In the genomic region with DNA sequence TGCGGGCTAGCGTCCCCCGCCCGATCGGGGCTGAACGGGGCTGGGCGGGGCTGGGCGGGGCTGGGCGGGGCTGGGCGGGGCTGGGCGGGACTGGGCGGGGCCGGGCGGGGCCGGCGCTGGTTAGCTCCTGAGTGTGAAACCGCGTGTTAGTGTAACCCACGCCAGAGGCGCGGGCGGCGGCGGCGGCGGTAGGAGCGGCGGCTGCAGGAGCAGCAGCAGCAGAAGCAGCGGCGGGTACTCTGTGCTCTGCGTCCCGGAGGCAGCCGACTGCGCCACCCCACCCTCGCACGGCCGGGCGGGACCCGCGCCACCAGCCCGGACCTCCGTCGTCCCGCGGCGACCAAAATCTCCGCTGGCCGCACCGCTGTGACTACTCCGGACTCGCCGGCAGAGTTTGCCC, we compare ENCODE assay signal across 10 cellular contexts.
DNase-seq lines count a peak whose midpoint lies in the region; ATAC-seq, FAIRE-seq and TF ChIP-seq lines count a peak whose summit lies in the region.
"Had no signal": no experiment of that assay in that cellular context is flagged by ENCODE, and none has a peak within 500 bp of the region (broad histone marks: within the 10 kb centered on the region; RNA-seq: fewer than 3 reads in every experiment).

No MANE protein-coding gene starts in this region.

- H2BK12ac ChIP-seq in H1 (ENCODE audit: low read depth, low read length), result no peak overlapping the region

- no peak overlapping the region for H4K8ac ChIP-seq in H1 (ENCODE audit: extremely low read depth, insufficient read depth, low read length)

- H3K4me2 ChIP-seq in H1 (ENCODE audit: insufficient read depth in 1 of 2, low read depth in 2 of 2, low read length in 2 of 2), result peak overlapping the region; percentile 41 to 57; a peak in 3 of 4 replicates

- no peak overlapping the region for H2AK5ac ChIP-seq in H1 (ENCODE audit: low read depth, low read length)

- TF ChIP-seq RAD21 in H1 (IDR thresholded peaks at IDR 0.05 in 1 of 2, conservative IDR thresholded peaks at IDR 0.05 in 1 of 2; ENCODE audit: low read depth in 2 of 2, low read length in 2 of 2), result no peak

- H3K27ac Mint-ChIP-seq in CD8-positive, alpha-beta memory T cell, result no peak overlapping the region

- no peak overlapping the region for H2BK15ac ChIP-seq in H1 (ENCODE audit: low read length)

- H2BK5ac ChIP-seq in H1 (ENCODE audit: low read depth, low read length), result no peak overlapping the region

- no peaks in the 10 kb centered on the region for H3K9me3 ChIP-seq in CD8-positive, alpha-beta memory T cell (ENCODE audit: low read length)
- H3K9me3 ChIP-seq in NT2/D1 (ENCODE audit: insufficient read depth, low read length) (peaks cover 11% of the 10 kb centered on the region; the same call in 1 of the 2 replicates), H1 (ENCODE audit: insufficient read depth in 2 of 2, low read depth in 1 of 2, low read length in 1 of 2) (peaks cover 3 to 8% of the 10 kb centered on the region in 2 experiments; a peak in 2 of 4 replicates)

- no peak overlapping the region for H3K23ac ChIP-seq in H1 (ENCODE audit: insufficient read length)

- no peaks in the 10 kb centered on the region for H3K4me1 ChIP-seq in CD8-positive, alpha-beta memory T cell (ENCODE audit: insufficient read depth, low read length)
- H3K4me1 ChIP-seq in NT2/D1 (ENCODE audit: insufficient read depth, insufficient read length) (no peaks in the 10 kb centered on the region), H1 (replicated peaks in 1 of 4; ENCODE audit: control insufficient read depth in 3 of 4, insufficient read depth in 4 of 4, low read length in 3 of 4) (no peaks in the 10 kb centered on the region), rectal smooth muscle tissue (ENCODE audit: control insufficient read depth, insufficient read depth, low read length) (no peaks in the 10 kb centered on the region)

- H3K9ac ChIP-seq in NT2/D1 (ENCODE audit: insufficient read length, low read depth) (peak overlapping the region; percentile 32), H1 (replicated peaks in 1 of 4; ENCODE audit: extremely low read depth in 1 of 4, low read depth in 3 of 4, low read length in 3 of 4) (no peak overlapping the region; a peak in 2 of 7 replicates), rectal smooth muscle tissue (ENCODE audit: low read length) (no peak overlapping the region)

- TF ChIP-seq EP300 in H1 (IDR thresholded peaks at IDR 0.05; ENCODE audit: borderline replicate concordance in 1 of 2, low read depth in 2 of 2, low read length in 2 of 2), result no peak

- DNase-seq in CD8-positive, alpha-beta memory T cell, result no peak
- DNase-seq in NT2/D1 (ENCODE audit: low read depth, low spot score), result no peak
- peak in 1 of 2 experiments; percentile 49 for DNase-seq in H1 (ENCODE audit: low read depth in 1 of 2, low spot score in 2 of 2)
- no peak for DNase-seq in NCI-H748 treated with DMSO at 0.1 percent for 48 hours (lab: John Stamatoyannopoulos, UW)
- no peak for DNase-seq in pons (ENCODE audit: low spot score)
- DNase-seq: DND-41, left cardiac atrium had no signal

- no peak overlapping the region for H2BK120ac ChIP-seq in H1 (replicated peaks; ENCODE audit: low read depth, low read length)

- peaks cover 0 to 36% (median 17%) of the 10 kb centered on the region in 5 donors for H3K9me3 Mint-ChIP-seq in CD8-positive, alpha-beta memory T cell

- FAIRE-seq in H1 (lab: Jason Lieb, UNC), result no peak

- H3K4me1 Mint-ChIP-seq in CD8-positive, alpha-beta memory T cell, result peaks cover 4 to 8% (median 8%) of the 10 kb centered on the region in 3 donors

- no peaks in the 10 kb centered on the region for H3K27me3 ChIP-seq in CD8-positive, alpha-beta memory T cell (ENCODE audit: insufficient read depth, low read length, poor library complexity, severe bottlenecking)
- H3K27me3 ChIP-seq in NT2/D1 (ENCODE audit: insufficient read depth, insufficient read length), result peaks cover 6% of the 10 kb centered on the region
- peaks cover 0 to 14% (median 8%) of the 10 kb centered on the region in 4 experiments; a peak in 6 of 7 replicates for H3K27me3 ChIP-seq in H1 (replicated peaks in 1 of 4; ENCODE audit: control insufficient read depth in 3 of 4, extremely low read depth in 1 of 4, insufficient read depth in 3 of 4, low read length in 3 of 4)
- H3K27me3 ChIP-seq in rectal smooth muscle tissue (ENCODE audit: control insufficient read depth, insufficient read depth, low read length), result no peaks in the 10 kb centered on the region

- no peak for TF ChIP-seq CTCF in H1 (IDR thresholded peaks at IDR 0.05; ENCODE audit: control extremely low read depth in 1 of 3, insufficient read depth in 1 of 3, low read depth in 1 of 3, low read length in 3 of 3)

- ATAC-seq in HG03025 (IDR thresholded peaks at IDR 0.05; ENCODE audit: low FRiP score, unreplicated experiment), result no peak
- ATAC-seq in HG02840 (IDR thresholded peaks at IDR 0.05; ENCODE audit: low FRiP score, unreplicated experiment), result no peak

- no peak overlapping the region for H3K4me3 ChIP-seq in CD8-positive, alpha-beta memory T cell (ENCODE audit: low read length)
- H3K4me3 ChIP-seq in NT2/D1 (ENCODE audit: insufficient read length, low read depth), result peak overlapping the region; percentile 47
- H3K4me3 ChIP-seq in H1 (ENCODE audit: extremely low read depth in 1 of 4, insufficient read depth in 2 of 4, low read depth in 3 of 4, low read length in 4 of 4), result peak overlapping the region in 3 of 4 experiments; percentile 14 to 59 (median 31); a peak in 6 of 8 replicates
- H3K4me3 ChIP-seq in rectal smooth muscle tissue (ENCODE audit: low read length), result peak overlapping the region; percentile 27

- POLR2A ChIA-PET in CD8-positive, alpha-beta memory T cell (lab: Charles Lee), result interaction anchor here (0.6 kb wide), 1 partner anchor 426 kb away, joined by 3 read pairs; no protein-coding TSS in a partner anchor
- POLR2A ChIA-PET in H1 (lab: Charles Lee; ENCODE audit: partially characterized antibody), result interaction anchor here (0.6 kb wide), 1 partner anchor 15 kb away, joined by 4 read pairs; no protein-coding TSS in a partner anchor

- TF ChIP-seq POLR2A in H1 (IDR thresholded peaks at IDR 0.05; ENCODE audit: control extremely low read depth in 1 of 2, low read depth in 2 of 2, low read length in 2 of 2), result no peak

- peak overlapping the region in 5 of 7 donors; percentile 35 to 76 (median 61) for H3K4me3 Mint-ChIP-seq in CD8-positive, alpha-beta memory T cell

- no peaks in the 10 kb centered on the region for H3K36me3 ChIP-seq in CD8-positive, alpha-beta memory T cell (ENCODE audit: insufficient read depth, low read length)
- H3K36me3 ChIP-seq in NT2/D1 (ENCODE audit: insufficient read depth, insufficient read length, low read length) (no peaks in the 10 kb centered on the region), H1 (ENCODE audit: control insufficient read depth in 2 of 4, insufficient read depth in 4 of 4, low read length in 3 of 4) (0 out of 8 replicates have a peak, but pooled peaks cover 0 to 2% (median 0%) of the 10 kb centered on the region in 4 experiments), rectal smooth muscle tissue (ENCODE audit: control insufficient read depth, insufficient read depth, low read length) (no peaks in the 10 kb centered on the region)

- no peak overlapping the region for H3K18ac ChIP-seq in H1 (ENCODE audit: extremely low read depth, low read length)

- H3K27ac ChIP-seq in CD8-positive, alpha-beta memory T cell (ENCODE audit: low read depth, low read length), result no peak overlapping the region
- no peak overlapping the region for H3K27ac ChIP-seq in H1 (ENCODE audit: low read depth, low read length)
- no peak overlapping the region for H3K27ac ChIP-seq in rectal smooth muscle tissue (ENCODE audit: low read depth, low read length)

- no peak overlapping the region for H3K14ac ChIP-seq in H1 (ENCODE audit: insufficient read length)

- 1% methylated on average over 14 of the region's 52 CpGs; no CpG with 5 or more reads in 1 of the 2 experiments for WGBS in H1 (ENCODE audit: extremely low coverage in 1 of 2, insufficient coverage in 1 of 2, insufficient read length in 1 of 2, insufficient replicate concordance in 2 of 2, low coverage in 1 of 2, low lambda C conversion rate in 2 of 2, missing lambda C conversion rate in 1 of 2), 2 experiments

- peaks cover 29 to 33% of the 10 kb centered on the region in 2 donors for H3K27me3 Mint-ChIP-seq in CD8-positive, alpha-beta memory T cell

- H4K5ac ChIP-seq in H1 (ENCODE audit: insufficient read length, low read depth, low read length), result no peak overlapping the region

- no peak overlapping the region for H3K4ac ChIP-seq in H1 (replicated peaks; ENCODE audit: insufficient read length, low read depth, low read length)

- no peaks in the 10 kb centered on the region; the same call in 1 of the 2 replicates for H3K23me2 ChIP-seq in H1 (ENCODE audit: low read depth, low read length)

- no peaks in the 10 kb centered on the region for H4K20me1 ChIP-seq in H1 (replicated peaks in 1 of 2; ENCODE audit: control insufficient read depth in 1 of 2, insufficient read depth in 2 of 2, low read length in 2 of 2)

- H2BK20ac ChIP-seq in H1 (ENCODE audit: low read length), result no peak overlapping the region

- CTCF ChIA-PET in CD8-positive, alpha-beta memory T cell (lab: Charles Lee), result no interaction called here
- CTCF ChIA-PET in H1 (lab: Charles Lee; ENCODE audit: partially characterized antibody), result no interaction called here

- H4K91ac ChIP-seq in H1 (replicated peaks; ENCODE audit: insufficient read length, low read length), result no peak overlapping the region

- H3K56ac ChIP-seq in H1 (replicated peaks; ENCODE audit: insufficient read length, low read depth, low read length), result no peak overlapping the region

- no peaks in the 10 kb centered on the region for H3K36me3 Mint-ChIP-seq in CD8-positive, alpha-beta memory T cell

- no peaks in the 10 kb centered on the region for H3K79me1 ChIP-seq in H1 (ENCODE audit: low read depth, low read length)

- no peaks in the 10 kb centered on the region for H3K79me2 ChIP-seq in H1 (ENCODE audit: control insufficient read depth in 1 of 2, insufficient read depth in 2 of 2, low read length in 2 of 2)

- no peak overlapping the region for H2AFZ ChIP-seq in H1 (ENCODE audit: low read length)

TF ChIP-seq in H1, 55 proteins besides CTCF, POLR2A, EP300 and RAD21 (continues in another document):
- TF ChIP-seq KDM4A (IDR thresholded peaks at IDR 0.05; ENCODE audit: low read depth, low read length, severe bottlenecking), result peak; percentile 37
- TF ChIP-seq, protein P1, sequence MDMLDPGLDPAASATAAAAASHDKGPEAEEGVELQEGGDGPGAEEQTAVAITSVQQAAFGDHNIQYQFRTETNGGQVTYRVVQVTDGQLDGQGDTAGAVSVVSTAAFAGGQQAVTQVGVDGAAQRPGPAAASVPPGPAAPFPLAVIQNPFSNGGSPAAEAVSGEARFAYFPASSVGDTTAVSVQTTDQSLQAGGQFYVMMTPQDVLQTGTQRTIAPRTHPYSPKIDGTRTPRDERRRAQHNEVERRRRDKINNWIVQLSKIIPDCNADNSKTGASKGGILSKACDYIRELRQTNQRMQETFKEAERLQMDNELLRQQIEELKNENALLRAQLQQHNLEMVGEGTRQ (IDR thresholded peaks at IDR 0.05; ENCODE audit: low read length), result no peak
